1 cellular context compared by ENCODE assay signal in the genomic region with DNA sequence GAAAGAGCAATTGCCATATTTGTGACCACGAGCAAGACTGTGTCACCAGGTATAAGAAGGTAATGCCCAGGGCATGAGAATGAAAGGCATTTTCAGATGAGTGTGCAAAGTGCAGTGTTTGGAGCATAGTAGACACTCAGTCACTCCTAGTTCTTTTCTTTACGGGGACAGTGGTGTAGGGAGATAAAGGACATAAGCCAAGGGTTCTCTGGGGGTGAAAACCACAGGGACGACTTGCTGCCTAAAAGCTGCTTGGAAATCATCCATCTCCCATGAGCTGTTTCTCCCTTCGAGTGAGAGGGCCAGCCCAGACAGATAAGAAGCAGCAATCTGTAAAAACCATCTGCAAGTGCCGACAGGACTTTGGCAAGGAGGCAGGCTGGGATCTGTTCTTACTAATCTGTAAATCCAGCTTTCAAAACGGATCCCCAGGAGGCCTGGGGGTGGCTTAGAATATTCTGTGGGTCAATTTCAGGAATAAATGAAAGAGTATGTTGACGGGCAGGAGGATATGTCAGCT.
TF ChIP-seq lines count a peak whose summit lies in the region.

No MANE protein-coding gene starts in this region.

TF ChIP-seq in K562, 482 proteins besides CTCF, POLR2A, EP300 and RAD21 (continued from another document and continues in another):
- TF ChIP-seq, protein P1, sequence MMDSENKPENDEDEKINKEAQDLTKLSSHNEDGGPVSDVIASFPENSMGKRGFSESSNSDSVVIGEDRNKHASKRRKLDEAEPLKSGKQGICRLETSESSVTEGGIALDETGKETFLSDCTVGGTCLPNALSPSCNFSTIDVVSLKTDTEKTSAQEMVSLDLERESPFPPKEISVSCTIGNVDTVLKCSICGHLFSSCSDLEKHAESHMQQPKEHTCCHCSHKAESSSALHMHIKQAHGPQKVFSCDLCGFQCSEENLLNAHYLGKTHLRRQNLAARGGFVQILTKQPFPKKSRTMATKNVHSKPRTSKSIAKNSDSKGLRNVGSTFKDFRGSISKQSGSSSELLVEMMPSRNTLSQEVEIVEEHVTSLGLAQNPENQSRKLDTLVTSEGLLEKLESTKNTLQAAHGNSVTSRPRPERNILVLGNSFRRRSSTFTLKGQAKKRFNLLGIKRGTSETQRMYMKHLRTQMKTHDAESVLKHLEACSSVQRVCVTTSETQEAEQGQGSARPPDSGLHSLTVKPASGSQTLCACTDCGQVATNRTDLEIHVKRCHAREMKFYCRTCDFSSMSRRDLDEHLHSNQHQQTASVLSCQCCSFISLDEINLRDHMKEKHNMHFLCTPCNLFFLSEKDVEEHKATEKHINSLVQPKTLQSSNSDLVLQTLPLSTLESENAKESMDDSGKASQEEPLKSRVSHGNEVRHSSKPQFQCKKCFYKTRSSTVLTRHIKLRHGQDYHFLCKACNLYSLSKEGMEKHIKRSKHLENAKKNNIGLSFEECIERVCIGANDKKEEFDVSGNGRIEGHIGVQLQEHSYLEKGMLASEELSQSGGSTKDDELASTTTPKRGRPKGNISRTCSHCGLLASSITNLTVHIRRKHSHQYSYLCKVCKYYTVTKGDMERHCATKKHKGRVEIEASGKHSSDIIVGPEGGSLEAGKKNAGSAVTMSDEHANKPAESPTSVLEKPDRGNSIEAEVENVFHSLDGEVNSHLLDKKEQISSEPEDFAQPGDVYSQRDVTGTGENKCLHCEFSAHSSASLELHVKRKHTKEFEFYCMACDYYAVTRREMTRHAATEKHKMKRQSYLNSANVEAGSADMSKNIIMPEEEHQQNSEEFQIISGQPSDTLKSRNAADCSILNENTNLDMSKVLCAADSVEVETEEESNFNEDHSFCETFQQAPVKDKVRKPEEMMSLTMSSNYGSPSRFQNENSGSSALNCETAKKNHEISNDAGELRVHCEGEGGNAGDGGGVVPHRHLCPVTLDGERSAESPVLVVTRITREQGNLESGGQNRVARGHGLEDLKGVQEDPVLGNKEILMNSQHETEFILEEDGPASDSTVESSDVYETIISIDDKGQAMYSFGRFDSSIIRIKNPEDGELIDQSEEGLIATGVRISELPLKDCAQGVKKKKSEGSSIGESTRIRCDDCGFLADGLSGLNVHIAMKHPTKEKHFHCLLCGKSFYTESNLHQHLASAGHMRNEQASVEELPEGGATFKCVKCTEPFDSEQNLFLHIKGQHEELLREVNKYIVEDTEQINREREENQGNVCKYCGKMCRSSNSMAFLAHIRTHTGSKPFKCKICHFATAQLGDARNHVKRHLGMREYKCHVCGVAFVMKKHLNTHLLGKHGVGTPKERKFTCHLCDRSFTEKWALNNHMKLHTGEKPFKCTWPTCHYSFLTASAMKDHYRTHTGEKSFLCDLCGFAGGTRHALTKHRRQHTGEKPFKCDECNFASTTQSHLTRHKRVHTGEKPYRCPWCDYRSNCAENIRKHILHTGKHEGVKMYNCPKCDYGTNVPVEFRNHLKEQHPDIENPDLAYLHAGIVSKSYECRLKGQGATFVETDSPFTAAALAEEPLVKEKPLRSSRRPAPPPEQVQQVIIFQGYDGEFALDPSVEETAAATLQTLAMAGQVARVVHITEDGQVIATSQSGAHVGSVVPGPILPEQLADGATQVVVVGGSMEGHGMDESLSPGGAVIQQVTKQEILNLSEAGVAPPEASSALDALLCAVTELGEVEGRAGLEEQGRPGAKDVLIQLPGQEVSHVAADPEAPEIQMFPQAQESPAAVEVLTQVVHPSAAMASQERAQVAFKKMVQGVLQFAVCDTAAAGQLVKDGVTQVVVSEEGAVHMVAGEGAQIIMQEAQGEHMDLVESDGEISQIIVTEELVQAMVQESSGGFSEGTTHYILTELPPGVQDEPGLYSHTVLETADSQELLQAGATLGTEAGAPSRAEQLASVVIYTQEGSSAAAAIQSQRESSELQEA (IDR thresholded peaks at IDR 0.05; ENCODE audit: low read depth), result no peak
- TF ChIP-seq PPARD (CRISPR knock-in tag; IDR thresholded peaks at IDR 0.05) (no peak), ZFPM2 (CRISPR knock-in tag; IDR thresholded peaks at IDR 0.05) (no peak), CTBP1 (IDR thresholded peaks at IDR 0.05; ENCODE audit: borderline replicate concordance) (peak; percentile 96), FOXM1 (IDR thresholded peaks at IDR 0.05; ENCODE audit: low read depth) (peak; percentile 98), FOXM1 (CRISPR knock-in tag; IDR thresholded peaks at IDR 0.05; ENCODE audit: low read depth) (no peak), TOE1 (IDR thresholded peaks at IDR 0.05; ENCODE audit: borderline replicate concordance) (peak; percentile 74), TOE1 (CRISPR knock-in tag; IDR thresholded peaks at IDR 0.05; ENCODE audit: borderline replicate concordance, low read depth) (no peak), HMGN3 (IDR thresholded peaks at IDR 0.05; ENCODE audit: borderline replicate concordance, extremely low read depth, insufficient read length, low read depth, low read length) (peak; percentile 92), TRIM24 (IDR thresholded peaks at IDR 0.05) (peak; percentile 99), SUPT5H (IDR thresholded peaks at IDR 0.05) (no peak), SRF (CRISPR knock-in tag; IDR thresholded peaks at IDR 0.05) (peak in 1 of 2 experiments; percentile 39; a peak in 1 of 4 replicates), PTTG1 (tag; IDR thresholded peaks at IDR 0.05; ENCODE audit: low read depth) (no peak), ZNF644 (tag; IDR thresholded peaks at IDR 0.05; ENCODE audit: low read depth) (peak; percentile 98), NCOA4 (IDR thresholded peaks at IDR 0.05; ENCODE audit: partially characterized antibody) (no peak), SMAD4 (CRISPR knock-in tag; conservative IDR thresholded peaks at IDR 0.05) (peak; percentile 100), MIER1 (IDR thresholded peaks at IDR 0.05; ENCODE audit: low read depth) (no peak), RNF2 (IDR thresholded peaks at IDR 0.05) (peak; percentile 98), BACH1 (tag; IDR thresholded peaks at IDR 0.05) (peak; percentile 71), MAZ (CRISPR knock-in tag; conservative IDR thresholded peaks at IDR 0.05 in 1 of 2, IDR thresholded peaks at IDR 0.05 in 1 of 2) (peak; percentile 91 to 95), KLF16 (IDR thresholded peaks at IDR 0.05) (peak; percentile 99), ZEB2 (IDR thresholded peaks at IDR 0.05) (peak; percentile 71), KLF13 (tag; IDR thresholded peaks at IDR 0.05; ENCODE audit: borderline replicate concordance, low read depth) (no peak), ZNF445 (CRISPR knock-in tag; IDR thresholded peaks at IDR 0.05; ENCODE audit: low read depth) (peak; percentile 92), BCL6 (CRISPR knock-in tag; IDR thresholded peaks at IDR 0.05) (no peak)
- TF ChIP-seq, protein P2, sequence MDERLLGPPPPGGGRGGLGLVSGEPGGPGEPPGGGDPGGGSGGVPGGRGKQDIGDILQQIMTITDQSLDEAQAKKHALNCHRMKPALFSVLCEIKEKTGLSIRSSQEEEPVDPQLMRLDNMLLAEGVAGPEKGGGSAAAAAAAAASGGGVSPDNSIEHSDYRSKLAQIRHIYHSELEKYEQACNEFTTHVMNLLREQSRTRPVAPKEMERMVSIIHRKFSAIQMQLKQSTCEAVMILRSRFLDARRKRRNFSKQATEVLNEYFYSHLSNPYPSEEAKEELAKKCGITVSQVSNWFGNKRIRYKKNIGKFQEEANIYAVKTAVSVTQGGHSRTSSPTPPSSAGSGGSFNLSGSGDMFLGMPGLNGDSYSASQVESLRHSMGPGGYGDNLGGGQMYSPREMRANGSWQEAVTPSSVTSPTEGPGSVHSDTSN (CRISPR knock-in tag; IDR thresholded peaks at IDR 0.05; ENCODE audit: low read depth), result peak; percentile 50
- TF ChIP-seq, protein P2 (tag; conservative IDR thresholded peaks at IDR 0.05; ENCODE audit: low read depth), result peak; percentile 99
- TF ChIP-seq, protein P3, sequence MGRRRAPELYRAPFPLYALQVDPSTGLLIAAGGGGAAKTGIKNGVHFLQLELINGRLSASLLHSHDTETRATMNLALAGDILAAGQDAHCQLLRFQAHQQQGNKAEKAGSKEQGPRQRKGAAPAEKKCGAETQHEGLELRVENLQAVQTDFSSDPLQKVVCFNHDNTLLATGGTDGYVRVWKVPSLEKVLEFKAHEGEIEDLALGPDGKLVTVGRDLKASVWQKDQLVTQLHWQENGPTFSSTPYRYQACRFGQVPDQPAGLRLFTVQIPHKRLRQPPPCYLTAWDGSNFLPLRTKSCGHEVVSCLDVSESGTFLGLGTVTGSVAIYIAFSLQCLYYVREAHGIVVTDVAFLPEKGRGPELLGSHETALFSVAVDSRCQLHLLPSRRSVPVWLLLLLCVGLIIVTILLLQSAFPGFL (CRISPR knock-in tag; IDR thresholded peaks at IDR 0.05), result no peak
- TF ChIP-seq, protein P4, sequence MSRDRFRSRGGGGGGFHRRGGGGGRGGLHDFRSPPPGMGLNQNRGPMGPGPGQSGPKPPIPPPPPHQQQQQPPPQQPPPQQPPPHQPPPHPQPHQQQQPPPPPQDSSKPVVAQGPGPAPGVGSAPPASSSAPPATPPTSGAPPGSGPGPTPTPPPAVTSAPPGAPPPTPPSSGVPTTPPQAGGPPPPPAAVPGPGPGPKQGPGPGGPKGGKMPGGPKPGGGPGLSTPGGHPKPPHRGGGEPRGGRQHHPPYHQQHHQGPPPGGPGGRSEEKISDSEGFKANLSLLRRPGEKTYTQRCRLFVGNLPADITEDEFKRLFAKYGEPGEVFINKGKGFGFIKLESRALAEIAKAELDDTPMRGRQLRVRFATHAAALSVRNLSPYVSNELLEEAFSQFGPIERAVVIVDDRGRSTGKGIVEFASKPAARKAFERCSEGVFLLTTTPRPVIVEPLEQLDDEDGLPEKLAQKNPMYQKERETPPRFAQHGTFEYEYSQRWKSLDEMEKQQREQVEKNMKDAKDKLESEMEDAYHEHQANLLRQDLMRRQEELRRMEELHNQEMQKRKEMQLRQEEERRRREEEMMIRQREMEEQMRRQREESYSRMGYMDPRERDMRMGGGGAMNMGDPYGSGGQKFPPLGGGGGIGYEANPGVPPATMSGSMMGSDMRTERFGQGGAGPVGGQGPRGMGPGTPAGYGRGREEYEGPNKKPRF (IDR thresholded peaks at IDR 0.05; ENCODE audit: low read depth, low read length), result no peak
- TF ChIP-seq, protein P5, sequence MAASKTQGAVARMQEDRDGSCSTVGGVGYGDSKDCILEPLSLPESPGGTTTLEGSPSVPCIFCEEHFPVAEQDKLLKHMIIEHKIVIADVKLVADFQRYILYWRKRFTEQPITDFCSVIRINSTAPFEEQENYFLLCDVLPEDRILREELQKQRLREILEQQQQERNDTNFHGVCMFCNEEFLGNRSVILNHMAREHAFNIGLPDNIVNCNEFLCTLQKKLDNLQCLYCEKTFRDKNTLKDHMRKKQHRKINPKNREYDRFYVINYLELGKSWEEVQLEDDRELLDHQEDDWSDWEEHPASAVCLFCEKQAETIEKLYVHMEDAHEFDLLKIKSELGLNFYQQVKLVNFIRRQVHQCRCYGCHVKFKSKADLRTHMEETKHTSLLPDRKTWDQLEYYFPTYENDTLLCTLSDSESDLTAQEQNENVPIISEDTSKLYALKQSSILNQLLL (CRISPR knock-in tag; IDR thresholded peaks at IDR 0.05; ENCODE audit: borderline replicate concordance), result no peak
- TF ChIP-seq, protein P6, sequence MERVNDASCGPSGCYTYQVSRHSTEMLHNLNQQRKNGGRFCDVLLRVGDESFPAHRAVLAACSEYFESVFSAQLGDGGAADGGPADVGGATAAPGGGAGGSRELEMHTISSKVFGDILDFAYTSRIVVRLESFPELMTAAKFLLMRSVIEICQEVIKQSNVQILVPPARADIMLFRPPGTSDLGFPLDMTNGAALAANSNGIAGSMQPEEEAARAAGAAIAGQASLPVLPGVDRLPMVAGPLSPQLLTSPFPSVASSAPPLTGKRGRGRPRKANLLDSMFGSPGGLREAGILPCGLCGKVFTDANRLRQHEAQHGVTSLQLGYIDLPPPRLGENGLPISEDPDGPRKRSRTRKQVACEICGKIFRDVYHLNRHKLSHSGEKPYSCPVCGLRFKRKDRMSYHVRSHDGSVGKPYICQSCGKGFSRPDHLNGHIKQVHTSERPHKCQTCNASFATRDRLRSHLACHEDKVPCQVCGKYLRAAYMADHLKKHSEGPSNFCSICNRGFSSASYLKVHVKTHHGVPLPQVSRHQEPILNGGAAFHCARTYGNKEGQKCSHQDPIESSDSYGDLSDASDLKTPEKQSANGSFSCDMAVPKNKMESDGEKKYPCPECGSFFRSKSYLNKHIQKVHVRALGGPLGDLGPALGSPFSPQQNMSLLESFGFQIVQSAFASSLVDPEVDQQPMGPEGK (CRISPR knock-in tag; IDR thresholded peaks at IDR 0.05; ENCODE audit: borderline replicate concordance), result no peak
- TF ChIP-seq, protein P7, sequence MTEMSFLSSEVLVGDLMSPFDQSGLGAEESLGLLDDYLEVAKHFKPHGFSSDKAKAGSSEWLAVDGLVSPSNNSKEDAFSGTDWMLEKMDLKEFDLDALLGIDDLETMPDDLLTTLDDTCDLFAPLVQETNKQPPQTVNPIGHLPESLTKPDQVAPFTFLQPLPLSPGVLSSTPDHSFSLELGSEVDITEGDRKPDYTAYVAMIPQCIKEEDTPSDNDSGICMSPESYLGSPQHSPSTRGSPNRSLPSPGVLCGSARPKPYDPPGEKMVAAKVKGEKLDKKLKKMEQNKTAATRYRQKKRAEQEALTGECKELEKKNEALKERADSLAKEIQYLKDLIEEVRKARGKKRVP (CRISPR knock-in tag; IDR thresholded peaks at IDR 0.05), result peak; percentile 80
- TF ChIP-seq, protein P8, sequence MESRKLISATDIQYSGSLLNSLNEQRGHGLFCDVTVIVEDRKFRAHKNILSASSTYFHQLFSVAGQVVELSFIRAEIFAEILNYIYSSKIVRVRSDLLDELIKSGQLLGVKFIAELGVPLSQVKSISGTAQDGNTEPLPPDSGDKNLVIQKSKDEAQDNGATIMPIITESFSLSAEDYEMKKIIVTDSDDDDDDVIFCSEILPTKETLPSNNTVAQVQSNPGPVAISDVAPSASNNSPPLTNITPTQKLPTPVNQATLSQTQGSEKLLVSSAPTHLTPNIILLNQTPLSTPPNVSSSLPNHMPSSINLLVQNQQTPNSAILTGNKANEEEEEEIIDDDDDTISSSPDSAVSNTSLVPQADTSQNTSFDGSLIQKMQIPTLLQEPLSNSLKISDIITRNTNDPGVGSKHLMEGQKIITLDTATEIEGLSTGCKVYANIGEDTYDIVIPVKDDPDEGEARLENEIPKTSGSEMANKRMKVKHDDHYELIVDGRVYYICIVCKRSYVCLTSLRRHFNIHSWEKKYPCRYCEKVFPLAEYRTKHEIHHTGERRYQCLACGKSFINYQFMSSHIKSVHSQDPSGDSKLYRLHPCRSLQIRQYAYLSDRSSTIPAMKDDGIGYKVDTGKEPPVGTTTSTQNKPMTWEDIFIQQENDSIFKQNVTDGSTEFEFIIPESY (CRISPR knock-in tag; IDR thresholded peaks at IDR 0.05), result peak; percentile 71
- TF ChIP-seq, protein P9, sequence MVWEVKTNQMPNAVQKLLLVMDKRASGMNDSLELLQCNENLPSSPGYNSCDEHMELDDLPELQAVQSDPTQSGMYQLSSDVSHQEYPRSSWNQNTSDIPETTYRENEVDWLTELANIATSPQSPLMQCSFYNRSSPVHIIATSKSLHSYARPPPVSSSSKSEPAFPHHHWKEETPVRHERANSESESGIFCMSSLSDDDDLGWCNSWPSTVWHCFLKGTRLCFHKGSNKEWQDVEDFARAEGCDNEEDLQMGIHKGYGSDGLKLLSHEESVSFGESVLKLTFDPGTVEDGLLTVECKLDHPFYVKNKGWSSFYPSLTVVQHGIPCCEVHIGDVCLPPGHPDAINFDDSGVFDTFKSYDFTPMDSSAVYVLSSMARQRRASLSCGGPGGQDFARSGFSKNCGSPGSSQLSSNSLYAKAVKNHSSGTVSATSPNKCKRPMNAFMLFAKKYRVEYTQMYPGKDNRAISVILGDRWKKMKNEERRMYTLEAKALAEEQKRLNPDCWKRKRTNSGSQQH (CRISPR knock-in tag; IDR thresholded peaks at IDR 0.05), result peak; percentile 78; the same call in 1 of the 2 replicates
